3 cellular contexts compared by ENCODE assay signal in genomic region chr1:206517784-206518183, GRCh38.
TF ChIP-seq lines count a peak whose summit lies in the region.

No MANE protein-coding gene starts in this region.

TF ChIP-seq in liver, 16 proteins besides CTCF, POLR2A, EP300 and RAD21:
- TF ChIP-seq GABPA (IDR thresholded peaks at IDR 0.05 in 1 of 2, conservative IDR thresholded peaks at IDR 0.05 in 1 of 2) (no peak), HNF4A (conservative IDR thresholded peaks at IDR 0.05) (no peak), RXRA (IDR thresholded peaks at IDR 0.05) (no peak), MAX (IDR thresholded peaks at IDR 0.05) (no peak), ATF3 (IDR thresholded peaks at IDR 0.05) (no peak), HNF4G (IDR thresholded peaks at IDR 0.05) (no peak), NR2F2 (IDR thresholded peaks at IDR 0.05) (no peak), FOXA2 (IDR thresholded peaks at IDR 0.05) (no peak), TAF1 (conservative IDR thresholded peaks at IDR 0.05) (no peak), JUND (IDR thresholded peaks at IDR 0.05) (no peak), EGR1 (IDR thresholded peaks at IDR 0.05; ENCODE audit: low read depth in 2 of 2) (no peak), FOXA1 (IDR thresholded peaks at IDR 0.05) (no peak), SP1 (IDR thresholded peaks at IDR 0.05) (no peak)
- TF ChIP-seq, protein P1, sequence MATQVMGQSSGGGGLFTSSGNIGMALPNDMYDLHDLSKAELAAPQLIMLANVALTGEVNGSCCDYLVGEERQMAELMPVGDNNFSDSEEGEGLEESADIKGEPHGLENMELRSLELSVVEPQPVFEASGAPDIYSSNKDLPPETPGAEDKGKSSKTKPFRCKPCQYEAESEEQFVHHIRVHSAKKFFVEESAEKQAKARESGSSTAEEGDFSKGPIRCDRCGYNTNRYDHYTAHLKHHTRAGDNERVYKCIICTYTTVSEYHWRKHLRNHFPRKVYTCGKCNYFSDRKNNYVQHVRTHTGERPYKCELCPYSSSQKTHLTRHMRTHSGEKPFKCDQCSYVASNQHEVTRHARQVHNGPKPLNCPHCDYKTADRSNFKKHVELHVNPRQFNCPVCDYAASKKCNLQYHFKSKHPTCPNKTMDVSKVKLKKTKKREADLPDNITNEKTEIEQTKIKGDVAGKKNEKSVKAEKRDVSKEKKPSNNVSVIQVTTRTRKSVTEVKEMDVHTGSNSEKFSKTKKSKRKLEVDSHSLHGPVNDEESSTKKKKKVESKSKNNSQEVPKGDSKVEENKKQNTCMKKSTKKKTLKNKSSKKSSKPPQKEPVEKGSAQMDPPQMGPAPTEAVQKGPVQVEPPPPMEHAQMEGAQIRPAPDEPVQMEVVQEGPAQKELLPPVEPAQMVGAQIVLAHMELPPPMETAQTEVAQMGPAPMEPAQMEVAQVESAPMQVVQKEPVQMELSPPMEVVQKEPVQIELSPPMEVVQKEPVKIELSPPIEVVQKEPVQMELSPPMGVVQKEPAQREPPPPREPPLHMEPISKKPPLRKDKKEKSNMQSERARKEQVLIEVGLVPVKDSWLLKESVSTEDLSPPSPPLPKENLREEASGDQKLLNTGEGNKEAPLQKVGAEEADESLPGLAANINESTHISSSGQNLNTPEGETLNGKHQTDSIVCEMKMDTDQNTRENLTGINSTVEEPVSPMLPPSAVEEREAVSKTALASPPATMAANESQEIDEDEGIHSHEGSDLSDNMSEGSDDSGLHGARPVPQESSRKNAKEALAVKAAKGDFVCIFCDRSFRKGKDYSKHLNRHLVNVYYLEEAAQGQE (IDR thresholded peaks at IDR 0.05) = no peak
- TF ChIP-seq, protein P2, sequence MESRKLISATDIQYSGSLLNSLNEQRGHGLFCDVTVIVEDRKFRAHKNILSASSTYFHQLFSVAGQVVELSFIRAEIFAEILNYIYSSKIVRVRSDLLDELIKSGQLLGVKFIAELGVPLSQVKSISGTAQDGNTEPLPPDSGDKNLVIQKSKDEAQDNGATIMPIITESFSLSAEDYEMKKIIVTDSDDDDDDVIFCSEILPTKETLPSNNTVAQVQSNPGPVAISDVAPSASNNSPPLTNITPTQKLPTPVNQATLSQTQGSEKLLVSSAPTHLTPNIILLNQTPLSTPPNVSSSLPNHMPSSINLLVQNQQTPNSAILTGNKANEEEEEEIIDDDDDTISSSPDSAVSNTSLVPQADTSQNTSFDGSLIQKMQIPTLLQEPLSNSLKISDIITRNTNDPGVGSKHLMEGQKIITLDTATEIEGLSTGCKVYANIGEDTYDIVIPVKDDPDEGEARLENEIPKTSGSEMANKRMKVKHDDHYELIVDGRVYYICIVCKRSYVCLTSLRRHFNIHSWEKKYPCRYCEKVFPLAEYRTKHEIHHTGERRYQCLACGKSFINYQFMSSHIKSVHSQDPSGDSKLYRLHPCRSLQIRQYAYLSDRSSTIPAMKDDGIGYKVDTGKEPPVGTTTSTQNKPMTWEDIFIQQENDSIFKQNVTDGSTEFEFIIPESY (IDR thresholded peaks at IDR 0.05) = no peak

TF ChIP-seq in HepG2, 621 proteins besides CTCF, POLR2A, EP300 and RAD21 (continues in another document):
- TF ChIP-seq, protein P3, sequence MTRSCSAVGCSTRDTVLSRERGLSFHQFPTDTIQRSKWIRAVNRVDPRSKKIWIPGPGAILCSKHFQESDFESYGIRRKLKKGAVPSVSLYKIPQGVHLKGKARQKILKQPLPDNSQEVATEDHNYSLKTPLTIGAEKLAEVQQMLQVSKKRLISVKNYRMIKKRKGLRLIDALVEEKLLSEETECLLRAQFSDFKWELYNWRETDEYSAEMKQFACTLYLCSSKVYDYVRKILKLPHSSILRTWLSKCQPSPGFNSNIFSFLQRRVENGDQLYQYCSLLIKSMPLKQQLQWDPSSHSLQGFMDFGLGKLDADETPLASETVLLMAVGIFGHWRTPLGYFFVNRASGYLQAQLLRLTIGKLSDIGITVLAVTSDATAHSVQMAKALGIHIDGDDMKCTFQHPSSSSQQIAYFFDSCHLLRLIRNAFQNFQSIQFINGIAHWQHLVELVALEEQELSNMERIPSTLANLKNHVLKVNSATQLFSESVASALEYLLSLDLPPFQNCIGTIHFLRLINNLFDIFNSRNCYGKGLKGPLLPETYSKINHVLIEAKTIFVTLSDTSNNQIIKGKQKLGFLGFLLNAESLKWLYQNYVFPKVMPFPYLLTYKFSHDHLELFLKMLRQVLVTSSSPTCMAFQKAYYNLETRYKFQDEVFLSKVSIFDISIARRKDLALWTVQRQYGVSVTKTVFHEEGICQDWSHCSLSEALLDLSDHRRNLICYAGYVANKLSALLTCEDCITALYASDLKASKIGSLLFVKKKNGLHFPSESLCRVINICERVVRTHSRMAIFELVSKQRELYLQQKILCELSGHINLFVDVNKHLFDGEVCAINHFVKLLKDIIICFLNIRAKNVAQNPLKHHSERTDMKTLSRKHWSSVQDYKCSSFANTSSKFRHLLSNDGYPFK (CRISPR knock-in tag; IDR thresholded peaks at IDR 0.05; ENCODE audit: borderline replicate concordance) = no peak
- TF ChIP-seq ZNF382 (CRISPR knock-in tag; IDR thresholded peaks at IDR 0.05; ENCODE audit: borderline replicate concordance) (no peak), ZNF383 (CRISPR knock-in tag; IDR thresholded peaks at IDR 0.05; ENCODE audit: borderline replicate concordance) (no peak), TRAFD1 (CRISPR knock-in tag; IDR thresholded peaks at IDR 0.05; ENCODE audit: borderline replicate concordance) (no peak), TBL1XR1 (IDR thresholded peaks at IDR 0.05; ENCODE audit: borderline replicate concordance, low read length, partially characterized antibody) (no peak), NCOA5 (CRISPR knock-in tag; IDR thresholded peaks at IDR 0.05) (no peak), ZNF709 (CRISPR knock-in tag; IDR thresholded peaks at IDR 0.05) (no peak), ZNF530 (CRISPR knock-in tag; IDR thresholded peaks at IDR 0.05; ENCODE audit: low read depth) (no peak), ZEB1 (IDR thresholded peaks at IDR 0.05; ENCODE audit: insufficient replicate concordance, low read depth) (no peak), ELF1 (CRISPR knock-in tag; IDR thresholded peaks at IDR 0.05) (no peak), SIX1 (CRISPR knock-in tag; IDR thresholded peaks at IDR 0.05; ENCODE audit: borderline replicate concordance) (no peak)
- TF ChIP-seq, protein P4, sequence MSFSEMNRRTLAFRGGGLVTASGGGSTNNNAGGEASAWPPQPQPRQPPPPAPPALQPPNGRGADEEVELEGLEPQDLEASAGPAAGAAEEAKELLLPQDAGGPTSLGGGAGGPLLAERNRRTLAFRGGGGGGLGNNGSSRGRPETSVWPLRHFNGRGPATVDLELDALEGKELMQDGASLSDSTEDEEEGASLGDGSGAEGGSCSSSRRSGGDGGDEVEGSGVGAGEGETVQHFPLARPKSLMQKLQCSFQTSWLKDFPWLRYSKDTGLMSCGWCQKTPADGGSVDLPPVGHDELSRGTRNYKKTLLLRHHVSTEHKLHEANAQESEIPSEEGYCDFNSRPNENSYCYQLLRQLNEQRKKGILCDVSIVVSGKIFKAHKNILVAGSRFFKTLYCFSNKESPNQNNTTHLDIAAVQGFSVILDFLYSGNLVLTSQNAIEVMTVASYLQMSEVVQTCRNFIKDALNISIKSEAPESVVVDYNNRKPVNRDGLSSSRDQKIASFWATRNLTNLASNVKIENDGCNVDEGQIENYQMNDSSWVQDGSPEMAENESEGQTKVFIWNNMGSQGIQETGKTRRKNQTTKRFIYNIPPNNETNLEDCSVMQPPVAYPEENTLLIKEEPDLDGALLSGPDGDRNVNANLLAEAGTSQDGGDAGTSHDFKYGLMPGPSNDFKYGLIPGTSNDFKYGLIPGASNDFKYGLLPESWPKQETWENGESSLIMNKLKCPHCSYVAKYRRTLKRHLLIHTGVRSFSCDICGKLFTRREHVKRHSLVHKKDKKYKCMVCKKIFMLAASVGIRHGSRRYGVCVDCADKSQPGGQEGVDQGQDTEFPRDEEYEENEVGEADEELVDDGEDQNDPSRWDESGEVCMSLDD (CRISPR knock-in tag; IDR thresholded peaks at IDR 0.05; ENCODE audit: borderline replicate concordance) = no peak

TF ChIP-seq in K562, 482 proteins besides CTCF, POLR2A, EP300 and RAD21:
- TF ChIP-seq MCM2 (IDR thresholded peaks at IDR 0.05; ENCODE audit: low read depth) (no peak), FOXM1 (IDR thresholded peaks at IDR 0.05; ENCODE audit: low read depth) (no peak), FOXM1 (CRISPR knock-in tag; IDR thresholded peaks at IDR 0.05; ENCODE audit: low read depth) (no peak), U2AF1 (optimal IDR thresholded peaks at IDR 0.05; ENCODE audit: low read depth, low read length) (no peak), ZNF696 (CRISPR knock-in tag; conservative IDR thresholded peaks at IDR 0.05) (no peak), NEUROD1 (IDR thresholded peaks at IDR 0.05; ENCODE audit: borderline replicate concordance, low read depth, low read length, partially characterized antibody) (no peak), DMBX1 (CRISPR knock-in tag; IDR thresholded peaks at IDR 0.05; ENCODE audit: borderline replicate concordance) (no peak), NFYB (IDR thresholded peaks at IDR 0.05; ENCODE audit: extremely low read depth, insufficient read length) (no peak), ZNF165 (CRISPR knock-in tag; IDR thresholded peaks at IDR 0.05; ENCODE audit: borderline replicate concordance) (no peak), USF2 (CRISPR knock-in tag; IDR thresholded peaks at IDR 0.05) (peak; percentile 19; the same call in 1 of the 2 replicates), POLR2G (IDR thresholded peaks at IDR 0.05; ENCODE audit: low read depth, low read length) (no peak), KLF16 (IDR thresholded peaks at IDR 0.05) (no peak), HIVEP1 (CRISPR knock-in tag; IDR thresholded peaks at IDR 0.05) (no peak), PCBP2 (IDR thresholded peaks at IDR 0.05; ENCODE audit: low read depth, low read length, poor library complexity, severe bottlenecking) (no peak), ETV5 (CRISPR knock-in tag; IDR thresholded peaks at IDR 0.05; ENCODE audit: low read depth) (no peak), ZNF561 (CRISPR knock-in tag; conservative IDR thresholded peaks at IDR 0.05) (no peak)
- TF ChIP-seq, protein P5, sequence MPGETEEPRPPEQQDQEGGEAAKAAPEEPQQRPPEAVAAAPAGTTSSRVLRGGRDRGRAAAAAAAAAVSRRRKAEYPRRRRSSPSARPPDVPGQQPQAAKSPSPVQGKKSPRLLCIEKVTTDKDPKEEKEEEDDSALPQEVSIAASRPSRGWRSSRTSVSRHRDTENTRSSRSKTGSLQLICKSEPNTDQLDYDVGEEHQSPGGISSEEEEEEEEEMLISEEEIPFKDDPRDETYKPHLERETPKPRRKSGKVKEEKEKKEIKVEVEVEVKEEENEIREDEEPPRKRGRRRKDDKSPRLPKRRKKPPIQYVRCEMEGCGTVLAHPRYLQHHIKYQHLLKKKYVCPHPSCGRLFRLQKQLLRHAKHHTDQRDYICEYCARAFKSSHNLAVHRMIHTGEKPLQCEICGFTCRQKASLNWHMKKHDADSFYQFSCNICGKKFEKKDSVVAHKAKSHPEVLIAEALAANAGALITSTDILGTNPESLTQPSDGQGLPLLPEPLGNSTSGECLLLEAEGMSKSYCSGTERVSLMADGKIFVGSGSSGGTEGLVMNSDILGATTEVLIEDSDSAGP (CRISPR knock-in tag; IDR thresholded peaks at IDR 0.05) = peak; percentile 32; the same call in 1 of the 2 replicates
- TF ChIP-seq, protein P6, sequence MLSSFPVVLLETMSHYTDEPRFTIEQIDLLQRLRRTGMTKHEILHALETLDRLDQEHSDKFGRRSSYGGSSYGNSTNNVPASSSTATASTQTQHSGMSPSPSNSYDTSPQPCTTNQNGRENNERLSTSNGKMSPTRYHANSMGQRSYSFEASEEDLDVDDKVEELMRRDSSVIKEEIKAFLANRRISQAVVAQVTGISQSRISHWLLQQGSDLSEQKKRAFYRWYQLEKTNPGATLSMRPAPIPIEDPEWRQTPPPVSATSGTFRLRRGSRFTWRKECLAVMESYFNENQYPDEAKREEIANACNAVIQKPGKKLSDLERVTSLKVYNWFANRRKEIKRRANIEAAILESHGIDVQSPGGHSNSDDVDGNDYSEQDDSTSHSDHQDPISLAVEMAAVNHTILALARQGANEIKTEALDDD (IDR thresholded peaks at IDR 0.05) = 0 out of 2 replicates have a peak, but pooled peaks have one; percentile 15
- TF ChIP-seq, protein P7, sequence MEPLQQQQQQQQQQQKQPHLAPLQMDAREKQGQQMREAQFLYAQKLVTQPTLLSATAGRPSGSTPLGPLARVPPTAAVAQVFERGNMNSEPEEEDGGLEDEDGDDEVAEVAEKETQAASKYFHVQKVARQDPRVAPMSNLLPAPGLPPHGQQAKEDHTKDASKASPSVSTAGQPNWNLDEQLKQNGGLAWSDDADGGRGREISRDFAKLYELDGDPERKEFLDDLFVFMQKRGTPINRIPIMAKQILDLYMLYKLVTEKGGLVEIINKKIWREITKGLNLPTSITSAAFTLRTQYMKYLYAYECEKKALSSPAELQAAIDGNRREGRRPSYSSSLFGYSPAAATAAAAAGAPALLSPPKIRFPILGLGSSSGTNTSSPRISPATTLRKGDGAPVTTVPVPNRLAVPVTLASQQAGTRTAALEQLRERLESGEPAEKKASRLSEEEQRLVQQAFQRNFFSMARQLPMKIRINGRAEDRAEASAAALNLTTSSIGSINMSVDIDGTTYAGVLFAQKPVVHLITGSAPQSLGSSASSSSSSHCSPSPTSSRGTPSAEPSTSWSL (CRISPR knock-in tag; IDR thresholded peaks at IDR 0.05; ENCODE audit: borderline replicate concordance) = no peak
